ENCODE assay signal across 29 cellular contexts in the genomic region with DNA sequence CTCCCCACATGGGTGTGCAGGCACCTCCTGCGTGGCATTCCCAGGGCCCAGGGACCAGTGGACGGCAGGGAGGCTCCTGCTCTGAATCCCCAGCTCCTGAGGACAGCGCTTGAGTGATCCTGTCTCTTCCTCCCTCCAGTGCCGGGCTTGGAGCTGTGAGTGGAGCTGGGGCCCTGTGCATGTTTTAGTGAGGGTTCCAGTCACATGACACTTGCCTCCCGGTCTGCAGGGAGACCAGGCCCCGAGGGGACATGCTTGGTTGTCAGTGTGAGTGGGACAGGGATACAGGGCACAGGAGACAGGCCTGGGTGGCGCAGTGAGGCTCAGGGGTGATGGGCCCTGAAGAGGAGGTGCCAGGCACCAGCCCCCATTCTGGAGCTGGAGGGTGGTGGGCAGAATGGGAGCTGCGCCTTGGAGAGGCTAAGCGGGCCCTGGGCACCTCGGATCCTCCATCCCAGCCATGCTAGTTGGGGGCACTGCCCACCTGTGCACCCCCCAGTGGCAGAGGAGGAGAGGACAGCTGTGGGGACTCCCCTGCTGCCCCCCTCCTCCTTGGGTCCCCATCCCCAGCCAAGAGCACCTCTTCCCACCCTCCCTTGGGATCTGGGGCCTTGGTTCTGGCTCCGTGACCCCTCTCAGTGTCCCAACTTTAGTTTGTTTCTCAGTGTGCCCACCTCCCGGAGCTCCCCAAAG. TPM values are rescaled to one million over a fixed set of nuclear protein-coding genes. Genes with fewer than 3 reads are reported as not detected.
"Had no signal": no experiment of that assay in that cellular context is flagged by ENCODE, and none has a peak within 500 bp of the region (broad histone marks: within the 10 kb centered on the region; RNA-seq: fewer than 3 reads in every experiment).

No MANE protein-coding gene starts in this region.

- H3K4me3 ChIP-seq: colonic mucosa, esophagus squamous epithelium, ovary, sigmoid colon, thyroid gland, upper lobe of left lung had no signal

- ATAC-seq: activated CD8-positive, alpha-beta T cell treated with anti-CD3 and anti-CD28 coated beads for 36 hours; activated T-helper 17 cell treated with anti-CD3 and anti-CD28 coated beads, Interleukin-2, amount 50 U/mL, for 72 hours; left colon; stimulated activated effector memory CD8-positive, alpha-beta T cell treated with anti-CD3 and anti-CD28 coated beads, Interleukin-12 subunit alpha, Interleukin-12 subunit beta, amount 100 ng/mL, for 72 hours; T-helper 17 cell had no signal

- H3K9me3 ChIP-seq: colonic mucosa, esophagus squamous epithelium, neutrophil, ovary, sigmoid colon, thyroid gland, upper lobe of left lung had no signal

- H3K27ac ChIP-seq: brain microvascular endothelial cell, colonic mucosa, epithelial cell of prostate, esophagus squamous epithelium, neutrophil, ovary, sigmoid colon, thyroid gland, upper lobe of left lung had no signal

- DNase-seq: activated CD4-positive, alpha-beta T cell treated with anti-CD3 and anti-CD28 coated beads, Interleukin-2, amount 50 U/mL, for 1 hour; activated CD8-positive, alpha-beta T cell treated with anti-CD3 and anti-CD28 coated beads for 36 hours; activated gamma-delta T cell treated with Interleukin-2 at 50 U/mL for 16 hours; activated naive CD4-positive, alpha-beta T cell treated with anti-CD3 and anti-CD28 coated beads, Interleukin-2, amount 50 U/mL, for 16 hours; activated T-cell treated with anti-CD3 and anti-CD28 coated beads, Interleukin-2, amount 50 U/mL, for 4 hours; amniotic stem cell; brain microvascular endothelial cell; caudate nucleus; colonic mucosa; effector CD8-positive, alpha-beta T cell; esophagus squamous epithelium; left colon; mammary epithelial cell; ovary; retina; sigmoid colon; small intestine; stimulated activated CD4-positive, alpha-beta T cell treated with anti-CD3 and anti-CD28 coated beads, Interleukin-4, amount 100 ng/mL, for 24 hours; T-helper 17 cell; T1000; thyroid gland had no signal

- H3K4me1 ChIP-seq: colonic mucosa, sigmoid colon, upper lobe of left lung had no signal

- FAIRE-seq: astrocyte, endometrium, frontal cortex, small intestine had no signal

- H3K27me3 ChIP-seq: brain microvascular endothelial cell, colonic mucosa, esophagus squamous epithelium, neutrophil, ovary, sigmoid colon, thyroid gland, upper lobe of left lung had no signal

- H3K36me3 ChIP-seq: brain microvascular endothelial cell, colonic mucosa, esophagus squamous epithelium, neutrophil, ovary, sigmoid colon, thyroid gland, upper lobe of left lung had no signal

RNA-seq across cellular contexts. Expression of a gene that starts 11.9 kb away (rescaled TPM):
- total RNA-seq: activated T-helper 17 cell treated with anti-CD3 and anti-CD28 coated beads, Interleukin-2, amount 50 U/mL, for 72 hours had no signal
